In the genomic region with DNA sequence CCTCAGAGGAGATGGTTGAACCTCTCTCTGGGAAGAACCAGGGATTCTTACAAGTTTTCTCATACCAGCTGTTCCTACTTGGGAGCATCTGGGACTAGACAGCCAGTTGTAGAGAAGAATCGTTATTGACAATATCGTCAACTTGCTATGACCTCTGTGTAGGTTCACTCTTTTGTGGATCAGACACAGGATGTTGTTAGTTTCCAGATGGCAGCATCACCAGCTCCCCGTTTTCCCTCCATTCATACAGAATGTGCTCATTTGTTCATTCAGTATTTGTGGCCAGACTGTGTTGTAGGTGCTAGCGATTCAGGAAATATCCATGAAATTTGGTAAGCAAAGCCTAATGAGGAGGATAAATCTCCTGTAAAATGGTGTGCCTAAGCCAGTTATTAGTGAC, we compare ENCODE assay signal across 26 cellular contexts. TPM values are rescaled to one million over a fixed set of nuclear protein-coding genes. Genes with fewer than 3 reads are reported as not detected.
"Had no signal": no experiment of that assay in that cellular context is flagged by ENCODE, and none has a peak within 500 bp of the region (broad histone marks: within the 10 kb centered on the region; RNA-seq: fewer than 3 reads in every experiment).

No MANE protein-coding gene starts in this region.

- DNase-seq: activated CD4-positive, alpha-beta T cell treated with anti-CD3 and anti-CD28 coated beads for 36 hours; activated CD4-positive, alpha-beta T cell treated with anti-CD3 and anti-CD28 coated beads, Interleukin-2, amount 10 ng/mL, durations not matched to agents 7 days and 5 days; activated CD4-positive, alpha-beta T cell treated with anti-CD3 and anti-CD28 coated beads, Interleukin-2, amount 50 U/mL, for 4 hours; activated CD4-positive, CD25-positive, alpha-beta regulatory T cell; activated CD4-positive, CD25-positive, alpha-beta regulatory T cell treated with anti-CD3 and anti-CD28 coated beads, Interleukin-2, amount 50 U/mL, for 72 hours; activated CD8-positive, alpha-beta memory T cell treated with anti-CD3 and anti-CD28 coated beads for 24 hours; activated CD8-positive, alpha-beta T cell treated with anti-CD3 and anti-CD28 coated beads for 36 hours; activated effector memory CD4-positive, alpha-beta T cell treated with Interleukin-2 at 50 U/mL for 16 hours; activated gamma-delta T cell treated with Interleukin-2 at 50 U/mL for 16 hours; activated naive CD4-positive, alpha-beta T cell treated with anti-CD3 and anti-CD28 coated beads, Interleukin-2, amount 50 U/mL, for 16 hours; activated naive CD4-positive, alpha-beta T cell treated with Interleukin-2 at 50 U/mL for 16 hours; activated T-cell treated with anti-CD3 and anti-CD28 coated beads, Interleukin-2, amount 50 U/mL, for 4 hours; amniotic stem cell; brain microvascular endothelial cell; effector CD4-positive, alpha-beta T cell; effector memory CD8-positive, alpha-beta T cell; erythroblast; foreskin keratinocyte; gastrocnemius medialis; head of caudate nucleus; T-helper 2 cell had no signal

- H3K9me3 Mint-ChIP-seq: activated CD4-positive, alpha-beta T cell treated with anti-CD3 and anti-CD28 coated beads, Interleukin-2, amount 10 ng/mL, durations not matched to agents 7 days and 5 days; activated CD8-positive, alpha-beta T cell treated with anti-CD3 and anti-CD28 coated beads for 36 hours; activated T-cell treated with anti-CD3 and anti-CD28 coated beads, Interleukin-2, amount 50 U/mL, for 4 hours; activated T-helper 17 cell treated with anti-CD3 and anti-CD28 coated beads, Interleukin-2, amount 50 U/mL, for 72 hours; central memory CD8-positive, alpha-beta T cell; dendritic cell treated with granulocyte-macrophage colony-stimulating factor and Interleukin-4, amounts not matched to agents 40 ng/mL and 50 ng/mL, for 4 days; effector memory CD8-positive, alpha-beta T cell had no signal

- H3K4me1 Mint-ChIP-seq: activated T-helper 17 cell treated with anti-CD3 and anti-CD28 coated beads, Interleukin-2, amount 50 U/mL, for 72 hours had no signal

- H3K27ac Mint-ChIP-seq: activated CD4-positive, alpha-beta T cell treated with anti-CD3 and anti-CD28 coated beads for 36 hours; activated CD4-positive, alpha-beta T cell treated with anti-CD3 and anti-CD28 coated beads, Interleukin-2, amount 10 ng/mL, durations not matched to agents 7 days and 5 days; activated CD8-positive, alpha-beta T cell treated with anti-CD3 and anti-CD28 coated beads for 36 hours; activated naive CD8-positive, alpha-beta T cell; activated T-helper 17 cell treated with anti-CD3 and anti-CD28 coated beads, Interleukin-2, amount 50 U/mL, for 72 hours; dendritic cell treated with granulocyte-macrophage colony-stimulating factor and Interleukin-4, amounts not matched to agents 40 ng/mL and 50 ng/mL, for 4 days; effector memory CD8-positive, alpha-beta T cell had no signal

- H3K4me3 Mint-ChIP-seq: activated CD4-positive, alpha-beta T cell treated with anti-CD3 and anti-CD28 coated beads for 36 hours; activated CD4-positive, alpha-beta T cell treated with anti-CD3 and anti-CD28 coated beads, Interleukin-2, amount 10 ng/mL, durations not matched to agents 7 days and 5 days; activated CD8-positive, alpha-beta T cell treated with anti-CD3 and anti-CD28 coated beads for 36 hours; activated naive CD8-positive, alpha-beta T cell; activated T-cell treated with anti-CD3 and anti-CD28 coated beads, Interleukin-2, amount 50 U/mL, for 4 hours; activated T-helper 17 cell treated with anti-CD3 and anti-CD28 coated beads, Interleukin-2, amount 50 U/mL, for 72 hours; central memory CD8-positive, alpha-beta T cell; dendritic cell treated with granulocyte-macrophage colony-stimulating factor and Interleukin-4, amounts not matched to agents 40 ng/mL and 50 ng/mL, for 4 days; effector memory CD8-positive, alpha-beta T cell had no signal

RNA-seq across cellular contexts. Expression of gene PDE8B, which starts 3.7 kb away (rescaled TPM):
- total RNA-seq: activated CD4-positive, alpha-beta T cell treated with anti-CD3 and anti-CD28 coated beads for 36 hours; activated T-cell treated with anti-CD3 and anti-CD28 coated beads, Interleukin-2, amount 50 U/mL, for 4 hours; activated T-helper 17 cell treated with anti-CD3 and anti-CD28 coated beads, Interleukin-2, amount 50 U/mL, for 72 hours; foreskin keratinocyte; T-helper 1 cell treated with Interleukin-12 subunit alpha and Interleukin-12 subunit beta and Interleukin-4 antibody, amounts not matched to agents 30 ng/mL and 1 ng/mL, for 36 hours had no signal
- polyA plus RNA-seq: foreskin keratinocyte had no signal
